Comparison of ENCODE assay signal across 18 cellular contexts in the genomic region with DNA sequence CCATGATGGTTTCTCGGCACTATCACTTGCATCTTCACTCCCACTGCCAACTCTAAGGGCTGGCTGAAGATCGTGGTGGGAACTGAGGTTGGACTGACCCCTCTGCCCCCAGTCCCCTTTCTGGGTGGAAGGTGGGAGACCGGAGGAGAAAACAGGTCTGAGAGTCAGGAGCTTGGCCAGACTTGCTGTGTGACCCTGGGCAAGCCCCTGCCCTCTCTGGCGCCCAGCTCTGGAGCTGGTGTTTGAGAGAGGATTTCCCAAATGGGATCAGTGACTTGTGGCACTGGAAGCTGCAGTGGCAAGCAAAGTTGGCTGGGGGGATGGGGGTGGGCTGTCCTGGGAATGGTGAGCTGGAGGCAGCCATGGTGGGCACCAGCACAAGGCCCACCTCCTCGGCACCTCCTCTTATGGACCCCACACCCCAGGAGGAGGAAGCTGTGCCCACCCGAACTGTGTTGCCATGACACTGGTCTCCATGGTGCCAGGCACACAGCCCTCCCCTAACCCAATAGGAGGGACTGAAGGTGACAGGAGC. TPM values are rescaled to one million over a fixed set of nuclear protein-coding genes. Genes with fewer than 3 reads are reported as not detected.
DNase-seq lines count a peak whose midpoint lies in the region; ATAC-seq and TF ChIP-seq lines count a peak whose summit lies in the region.
"Had no signal": no experiment of that assay in that cellular context is flagged by ENCODE, and none has a peak within 500 bp of the region (broad histone marks: within the 10 kb centered on the region; RNA-seq: fewer than 3 reads in every experiment).

No MANE protein-coding gene starts in this region.

- H3K27ac Mint-ChIP-seq in activated naive CD4-positive, alpha-beta T cell treated with anti-CD3 and anti-CD28 coated beads, Interleukin-2, amount 50 U/mL, for 24 hours: peak overlapping the region; percentile 62
- H3K27ac Mint-ChIP-seq in activated T-helper 17 cell treated with anti-CD3 and anti-CD28 coated beads, Interleukin-2, amount 50 U/mL, for 72 hours: peak overlapping the region; percentile 37
- peak overlapping the region; percentile 44 to 79 for H3K27ac Mint-ChIP-seq in effector memory CD8-positive, alpha-beta T cell

- no peaks in the 10 kb centered on the region for H3K27me3 Mint-ChIP-seq in activated naive CD4-positive, alpha-beta T cell treated with anti-CD3 and anti-CD28 coated beads, Interleukin-2, amount 50 U/mL, for 24 hours
- H3K27me3 Mint-ChIP-seq in activated T-helper 17 cell treated with anti-CD3 and anti-CD28 coated beads, Interleukin-2, amount 50 U/mL, for 72 hours: peaks cover 15% of the 10 kb centered on the region
- H3K27me3 Mint-ChIP-seq in effector memory CD8-positive, alpha-beta T cell: peaks cover 13 to 38% of the 10 kb centered on the region in 2 donors

- no peaks in the 10 kb centered on the region for H3K4me1 ChIP-seq in neutrophil (ENCODE audit: control insufficient read depth in 1 of 2, insufficient read depth in 1 of 2, low read depth in 1 of 2, low read length in 1 of 2)

- DNase-seq in activated naive CD4-positive, alpha-beta T cell (lab: John Stamatoyannopoulos, UW): no peak
- no peak for DNase-seq in effector memory CD8-positive, alpha-beta T cell
- no peak for DNase-seq in NCI-H2081 (lab: John Stamatoyannopoulos, UW)
- no peak for DNase-seq in OCI-M1 (lab: John Stamatoyannopoulos, UW)
- DNase-seq: BE2C; CD4-positive, CD25-positive, alpha-beta regulatory T cell; GF-D8; KBM-7; NCI-H1694 treated with DMSO at 0.1 percent for 48 hours; NCI-H2107; NCI-H748 treated with DMSO at 0.1 percent for 48 hours; NK-92 treated with Interleukin-12 subunit alpha and Interleukin-12 subunit beta, amount 100 ng/mL, for 24 hours had no signal

- H3K27ac ChIP-seq in neutrophil: peak overlapping the region; percentile 36
- H3K27ac ChIP-seq: 22Rv1 had no signal

- no peak for TF ChIP-seq CTCF in neutrophil (IDR thresholded peaks at IDR 0.05)

- no peak overlapping the region for H3K4me3 Mint-ChIP-seq in activated naive CD4-positive, alpha-beta T cell treated with anti-CD3 and anti-CD28 coated beads, Interleukin-2, amount 50 U/mL, for 24 hours
- no peak overlapping the region for H3K4me3 Mint-ChIP-seq in activated T-helper 17 cell treated with anti-CD3 and anti-CD28 coated beads, Interleukin-2, amount 50 U/mL, for 72 hours
- no peak overlapping the region for H3K4me3 Mint-ChIP-seq in effector memory CD8-positive, alpha-beta T cell

- no peak overlapping the region for H3K4me3 ChIP-seq in neutrophil (ENCODE audit: low read depth in 1 of 2, low read length in 1 of 2)

- H3K9me3 ChIP-seq in neutrophil: no peaks in the 10 kb centered on the region
- H3K9me3 ChIP-seq: BE2C had no signal

- H3K27me3 ChIP-seq in neutrophil: peaks cover 37% of the 10 kb centered on the region
- H3K27me3 ChIP-seq: BE2C had no signal

- no peaks in the 10 kb centered on the region for H3K36me3 Mint-ChIP-seq in activated naive CD4-positive, alpha-beta T cell treated with anti-CD3 and anti-CD28 coated beads, Interleukin-2, amount 50 U/mL, for 24 hours
- H3K36me3 Mint-ChIP-seq in activated T-helper 17 cell treated with anti-CD3 and anti-CD28 coated beads, Interleukin-2, amount 50 U/mL, for 72 hours (ENCODE audit: low read depth): peaks cover 21% of the 10 kb centered on the region
- peaks cover 42% of the 10 kb centered on the region for H3K36me3 Mint-ChIP-seq in effector memory CD8-positive, alpha-beta T cell (ENCODE audit: insufficient read depth)
- H3K36me3 Mint-ChIP-seq: CD4-positive, CD25-positive, alpha-beta regulatory T cell had no signal

- peaks cover 29% of the 10 kb centered on the region for H3K4me1 Mint-ChIP-seq in activated naive CD4-positive, alpha-beta T cell treated with anti-CD3 and anti-CD28 coated beads, Interleukin-2, amount 50 U/mL, for 24 hours
- no peaks in the 10 kb centered on the region for H3K4me1 Mint-ChIP-seq in activated T-helper 17 cell treated with anti-CD3 and anti-CD28 coated beads, Interleukin-2, amount 50 U/mL, for 72 hours
- H3K4me1 Mint-ChIP-seq in effector memory CD8-positive, alpha-beta T cell (ENCODE audit: low read depth in 2 of 2): peaks cover 19 to 27% of the 10 kb centered on the region in 2 donors

- no peak for ATAC-seq in activated T-helper 17 cell treated with anti-CD3 and anti-CD28 coated beads, Interleukin-2, amount 50 U/mL, for 72 hours (replicated peaks)
- ATAC-seq in effector memory CD8-positive, alpha-beta T cell (replicated peaks): no peak
- ATAC-seq in GM21381 (IDR thresholded peaks at IDR 0.05; ENCODE audit: unreplicated experiment): no peak
- ATAC-seq: Right ventricle myocardium inferior had no signal

- H3K36me3 ChIP-seq in neutrophil: peaks cover 42% of the 10 kb centered on the region

- no peaks in the 10 kb centered on the region for H3K9me3 Mint-ChIP-seq in activated naive CD4-positive, alpha-beta T cell treated with anti-CD3 and anti-CD28 coated beads, Interleukin-2, amount 50 U/mL, for 24 hours
- no peaks in the 10 kb centered on the region for H3K9me3 Mint-ChIP-seq in activated T-helper 17 cell treated with anti-CD3 and anti-CD28 coated beads, Interleukin-2, amount 50 U/mL, for 72 hours
- H3K9me3 Mint-ChIP-seq in effector memory CD8-positive, alpha-beta T cell: no peaks in the 10 kb centered on the region

RNA-seq across cellular contexts. Expression of a gene that starts 6.5 kb away (rescaled TPM):
- total RNA-seq in activated T-helper 17 cell treated with anti-CD3 and anti-CD28 coated beads, Interleukin-2, amount 50 U/mL, for 72 hours: 1 to 10 TPM; 1.7 to 3.6 TPM
